Comparison of ENCODE assay signal across 9 cellular contexts in the genomic region with DNA sequence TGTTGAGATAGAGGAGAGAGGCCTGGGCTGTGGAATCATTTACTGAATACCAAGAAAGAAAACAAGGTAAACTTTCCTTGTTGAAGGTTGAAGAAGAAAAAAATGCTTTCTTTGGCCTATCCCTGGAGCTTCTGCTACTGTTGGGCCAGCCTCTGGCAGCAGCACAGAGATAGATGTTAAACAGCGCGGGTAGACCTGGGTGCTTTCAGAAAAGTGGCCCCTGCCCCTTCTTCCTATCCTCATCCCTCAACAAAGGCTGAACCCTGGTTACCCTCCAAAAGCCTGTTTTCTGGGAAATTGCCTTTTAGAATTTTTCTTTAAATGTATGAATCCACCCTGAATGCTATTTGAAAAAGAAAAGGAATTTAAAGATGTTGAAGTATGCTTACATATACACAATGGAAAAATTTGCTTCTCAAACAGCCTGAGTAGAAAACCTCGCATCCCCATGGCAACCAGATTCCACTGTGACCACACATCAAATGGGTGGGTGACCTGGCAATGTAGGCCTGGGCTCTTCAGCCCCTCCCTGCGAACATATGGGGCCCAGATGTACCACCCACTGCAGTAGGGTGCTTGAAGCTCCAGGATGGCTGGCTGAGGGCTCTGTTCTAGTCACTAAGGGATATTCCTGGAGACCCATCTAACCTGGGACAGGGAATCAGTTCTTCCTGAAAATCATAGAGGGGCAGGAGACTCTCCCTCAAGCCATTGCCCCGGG. TPM values are rescaled to one million over a fixed set of nuclear protein-coding genes. Genes with fewer than 3 reads are reported as not detected.
DNase-seq lines count a peak whose midpoint lies in the region; ATAC-seq and TF ChIP-seq lines count a peak whose summit lies in the region.
"Had no signal": no experiment of that assay in that cellular context is flagged by ENCODE, and none has a peak within 500 bp of the region (broad histone marks: within the 10 kb centered on the region; RNA-seq: fewer than 3 reads in every experiment).

No MANE protein-coding gene starts in this region.

- POLR2A ChIA-PET in naive thymus-derived CD8-positive, alpha-beta T cell (lab: Charles Lee) = interaction anchor here (1.3 kb wide), 1 partner anchor 9 kb away, joined by 3 read pairs; no protein-coding TSS in a partner anchor

- DNase-seq in Caki2 (ENCODE audit: low read depth) = peak; percentile 35
- peak; percentile 88 for DNase-seq in M059J (ENCODE audit: low read depth)
- DNase-seq in naive thymus-derived CD8-positive, alpha-beta T cell = peak in 2 of 10 donors; percentile 36 to 73
- no peak for DNase-seq in natural killer cell
- no peak for DNase-seq in NCI-H446 (lab: John Stamatoyannopoulos, UW)
- no peak for DNase-seq in GDM1 (lab: John Stamatoyannopoulos, UW)
- no peak for DNase-seq in NCI-H1417 treated with DMSO at 0.1 percent for 48 hours (lab: John Stamatoyannopoulos, UW)

- TF ChIP-seq CTCF in natural killer cell (IDR thresholded peaks at IDR 0.05) = no peak

- H3K9me3 Mint-ChIP-seq in naive thymus-derived CD8-positive, alpha-beta T cell = no peaks in the 10 kb centered on the region
- no peaks in the 10 kb centered on the region for H3K9me3 Mint-ChIP-seq in natural killer cell

- H3K27ac ChIP-seq in cingulate gyrus (ENCODE audit: low read depth, low read length) = peak overlapping the region; percentile 26

- ATAC-seq in naive thymus-derived CD8-positive, alpha-beta T cell = peak; percentile 62 to 83
- ATAC-seq in natural killer cell = no peak

- intact Hi-C loops in natural killer cell (cut with micrococcal nuclease) = no loop called here

- H3K4me3 Mint-ChIP-seq in naive thymus-derived CD8-positive, alpha-beta T cell = peak overlapping the region in 4 of 10 donors; percentile 30 to 81 (median 70)
- H3K4me3 Mint-ChIP-seq in natural killer cell = no peak overlapping the region

- H3K4me1 Mint-ChIP-seq in naive thymus-derived CD8-positive, alpha-beta T cell = peaks cover 13 to 27% (median 21%) of the 10 kb centered on the region in 4 donors
- no peaks in the 10 kb centered on the region for H3K4me1 Mint-ChIP-seq in natural killer cell

- in situ Hi-C loops in Caki2 (cut with HindIII; ENCODE audit: low pct_unique_long_range_greater_than_20kb, low sequenced_read_pairs) = no loop called here

- H3K27me3 Mint-ChIP-seq in naive thymus-derived CD8-positive, alpha-beta T cell = peaks cover 0 to 5% (median 1%) of the 10 kb centered on the region in 5 donors
- peaks cover 0 to 4% of the 10 kb centered on the region in 2 donors for H3K27me3 Mint-ChIP-seq in natural killer cell (ENCODE audit: low read depth in 2 of 2)

- peak overlapping the region in 9 of 10 donors; percentile 67 to 97 (median 90) for H3K27ac Mint-ChIP-seq in naive thymus-derived CD8-positive, alpha-beta T cell
- no peak overlapping the region for H3K27ac Mint-ChIP-seq in natural killer cell

- no peaks in the 10 kb centered on the region for H3K36me3 Mint-ChIP-seq in naive thymus-derived CD8-positive, alpha-beta T cell
- H3K36me3 Mint-ChIP-seq in natural killer cell = no peaks in the 10 kb centered on the region

RNA-seq across cellular contexts. Expression of a gene that starts 23.4 kb away (rescaled TPM):
- not detected in 2 replicates for total RNA-seq in Caki2 (2014; rRNA removed; shearing (Covaris generic); ENCODE audit: low replicate concordance)
- total RNA-seq in M059J (2014; rRNA removed; shearing (Covaris generic)) = 0.17 TPM in 1 of 2 replicates, not detected in the other
- not detected for total RNA-seq in naive thymus-derived CD8-positive, alpha-beta T cell
- not detected for polyA plus RNA-seq in naive thymus-derived CD8-positive, alpha-beta T cell
- total RNA-seq in natural killer cell = under 1 TPM in 1 of 3 donors, not detected in 2; 0.23 TPM
- total RNA-seq: epithelial cell of proximal tubule had no signal

Comparison
In these comparisons a context has a peak if more than half of its experiments do, and no peak if none do; other contexts are left out.
1. DNase-seq: peak in Caki2 (single experiment) and M059J (single experiment); none in natural killer cell (single experiment), NCI-H446 (0 of 2), GDM1 (single experiment) and NCI-H1417 treated with DMSO at 0.1 percent for 48 hours (single experiment).
2. ATAC-seq: peak in naive thymus-derived CD8-positive, alpha-beta T cell (2 of 2); none in natural killer cell (0 of 3).
3. H3K27ac Mint-ChIP-seq: peak in naive thymus-derived CD8-positive, alpha-beta T cell (9 of 10); none in natural killer cell (0 of 2).